In the genomic region with DNA sequence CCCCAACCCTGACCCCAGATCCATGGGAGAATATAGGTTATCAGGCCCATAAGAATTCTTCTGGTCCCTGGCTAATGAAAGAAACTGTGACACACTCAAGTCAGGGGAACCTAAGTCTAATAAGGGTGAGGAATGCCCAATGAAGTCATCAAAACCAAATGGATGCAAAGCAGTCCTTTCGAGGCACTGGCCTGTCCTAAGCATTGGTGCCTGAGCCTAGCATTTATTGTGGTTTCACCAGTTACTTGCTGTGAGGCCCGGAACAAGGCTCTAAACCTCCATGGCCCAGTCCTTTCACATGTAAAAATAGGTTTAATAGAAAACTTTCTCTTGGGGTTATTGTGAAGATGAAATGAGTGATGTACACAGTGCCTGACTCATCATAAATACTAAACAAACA, we compare ENCODE assay signal across 27 cellular contexts.
"Had no signal": no experiment of that assay in that cellular context is flagged by ENCODE, and none has a peak within 500 bp of the region (broad histone marks: within the 10 kb centered on the region; RNA-seq: fewer than 3 reads in every experiment).

No MANE protein-coding gene starts in this region.

- H3K4me1 ChIP-seq: esophagus muscularis mucosa, foreskin keratinocyte, gastroesophageal sphincter, left lung, parathyroid adenoma, prostate gland, right atrium auricular region, stomach, testis, tibial artery, upper lobe of left lung had no signal

- H3K4me3 Mint-ChIP-seq: naive thymus-derived CD4-positive, alpha-beta T cell; nephron; neural progenitor cell; stimulated activated effector memory CD8-positive, alpha-beta T cell treated with anti-CD3 and anti-CD28 coated beads, Interleukin-12 subunit alpha, Interleukin-12 subunit beta, amount 100 ng/mL, for 72 hours had no signal

- H3K27me3 Mint-ChIP-seq: naive thymus-derived CD4-positive, alpha-beta T cell had no signal

- H3K27me3 ChIP-seq: esophagus muscularis mucosa, gastroesophageal sphincter, heart left ventricle, hepatocyte, left lung, neural progenitor cell, right atrium auricular region, stomach, testis, tibial artery, upper lobe of left lung had no signal

- H3K4me1 Mint-ChIP-seq: naive thymus-derived CD4-positive, alpha-beta T cell; nephron; stimulated activated effector memory CD8-positive, alpha-beta T cell treated with anti-CD3 and anti-CD28 coated beads, Interleukin-12 subunit alpha, Interleukin-12 subunit beta, amount 100 ng/mL, for 72 hours had no signal

- DNase-seq: dermis blood vessel endothelial cell; effector memory CD4-positive, alpha-beta T cell; foreskin keratinocyte; heart left ventricle; left cardiac atrium; left lung; mammary epithelial cell; mesendoderm; midbrain; naive thymus-derived CD4-positive, alpha-beta T cell; stimulated activated CD4-positive, alpha-beta T cell treated with anti-CD3 and anti-CD28 coated beads, Interleukin-2, amount 100 ng/mL, for 24 hours; stimulated activated CD4-positive, alpha-beta T cell treated with anti-CD3 and anti-CD28 coated beads, Interleukin-4, amount 100 ng/mL, for 24 hours; stimulated activated naive CD4-positive, alpha-beta T cell treated with Interleukin-2 at 50 U/mL for 16 hours; stomach; testis; tibial artery; upper lobe of left lung had no signal

- H3K36me3 ChIP-seq: esophagus muscularis mucosa, gastroesophageal sphincter, heart left ventricle, left lung, neural progenitor cell, prostate gland, right atrium auricular region, stomach, tibial artery, upper lobe of left lung had no signal

- H3K36me3 Mint-ChIP-seq: neural progenitor cell; stimulated activated effector memory CD8-positive, alpha-beta T cell treated with anti-CD3 and anti-CD28 coated beads, Interleukin-12 subunit alpha, Interleukin-12 subunit beta, amount 100 ng/mL, for 72 hours had no signal

- H3K27ac Mint-ChIP-seq: naive thymus-derived CD4-positive, alpha-beta T cell; nephron; neural progenitor cell; stimulated activated effector memory CD8-positive, alpha-beta T cell treated with anti-CD3 and anti-CD28 coated beads, Interleukin-12 subunit alpha, Interleukin-12 subunit beta, amount 100 ng/mL, for 72 hours had no signal

- H3K9ac ChIP-seq: neural progenitor cell, parathyroid adenoma had no signal

- H3K27ac ChIP-seq: coronary artery, esophagus muscularis mucosa, foreskin keratinocyte, gastroesophageal sphincter, heart left ventricle, hepatocyte, left lung, neural progenitor cell, parathyroid adenoma, prostate gland, right atrium auricular region, stomach, testis, tibial artery, upper lobe of left lung had no signal

- H3K4me3 ChIP-seq: coronary artery, esophagus muscularis mucosa, gastroesophageal sphincter, heart left ventricle, hepatocyte, left lung, neural progenitor cell, prostate gland, right atrium auricular region, stomach, testis, tibial artery, upper lobe of left lung had no signal

- H3K9me3 ChIP-seq: esophagus muscularis mucosa, gastroesophageal sphincter, heart left ventricle, prostate gland, right atrium auricular region, testis, tibial artery, upper lobe of left lung had no signal
